ENCODE assay signal across 7 cellular contexts in the genomic region with DNA sequence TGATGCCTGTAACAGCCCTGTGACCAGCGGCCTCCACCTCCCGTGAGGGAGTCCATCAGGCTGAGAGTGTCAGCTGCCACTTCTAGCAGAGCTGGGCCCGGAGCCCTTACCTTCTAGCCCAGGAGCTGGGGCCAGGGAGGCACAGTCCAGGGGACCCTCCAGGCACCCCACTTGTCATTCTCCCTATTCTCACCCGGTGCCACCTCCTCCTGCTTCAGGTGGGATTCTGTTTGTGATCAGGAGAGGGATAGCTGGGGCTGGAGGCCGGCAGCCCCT. TPM values are rescaled to one million over a fixed set of nuclear protein-coding genes. Genes with fewer than 3 reads are reported as not detected.
DNase-seq lines count a peak whose midpoint lies in the region; ATAC-seq and TF ChIP-seq lines count a peak whose summit lies in the region.

No MANE protein-coding gene starts in this region.

- H3K4me2 ChIP-seq in HCT116 (ENCODE audit: low read length) = peak overlapping the region; percentile 94

- H3K4me1 Mint-ChIP-seq in activated CD4-positive, alpha-beta memory T cell treated with anti-CD3 and anti-CD28 coated beads for 36 hours (ENCODE audit: low read depth) = peaks cover 68% of the 10 kb centered on the region
- peaks cover 51% of the 10 kb centered on the region for H3K4me1 Mint-ChIP-seq in glutamatergic neuron (ENCODE audit: low read depth, unreplicated experiment)

- no peak for TF ChIP-seq RAD21 in HCT116 (IDR thresholded peaks at IDR 0.05; ENCODE audit: low read depth)

- BruUV-seq in HCT116 (replicated peaks; lab: Mats Ljungman, UMichigan) = no TSS peak

- no peaks in the 10 kb centered on the region for H3K27me3 ChIP-seq in HCT116 (ENCODE audit: insufficient read depth, low read length)
- no peaks in the 10 kb centered on the region for H3K27me3 ChIP-seq in spleen (replicated peaks in 1 of 7)

- TF ChIP-seq CTCF in HCT116 (IDR thresholded peaks at IDR 0.05 in 2 of 3, conservative IDR thresholded peaks at IDR 0.05 in 1 of 3; ENCODE audit: borderline replicate concordance in 1 of 3, insufficient read depth in 1 of 3, low read depth in 2 of 3, low read length in 2 of 3) (no peak), glutamatergic neuron (IDR thresholded peaks at IDR 0.05; ENCODE audit: partially characterized antibody, unreplicated experiment) (no peak), spleen (IDR thresholded peaks at IDR 0.05 in 8 of 11, conservative IDR thresholded peaks at IDR 0.05 in 3 of 11) (no peak)

- H3K4me3 Mint-ChIP-seq in activated CD4-positive, alpha-beta memory T cell treated with anti-CD3 and anti-CD28 coated beads for 36 hours = peak overlapping the region; percentile 97
- no peak overlapping the region for H3K4me3 Mint-ChIP-seq in glutamatergic neuron (ENCODE audit: unreplicated experiment)

- TF ChIP-seq POLR2A in HCT116 (IDR thresholded peaks at IDR 0.05; ENCODE audit: borderline replicate concordance, extremely low read depth, insufficient read depth, insufficient read length) (no peak), spleen (IDR thresholded peaks at IDR 0.05) (no peak)

- RAD21 ChIA-PET in HCT116 (lab: Charles Lee; ENCODE audit: low non-redundant PET in 1 of 2, low total read pairs in 2 of 2, uncharacterized antibody in 2 of 2, unreplicated experiment in 2 of 2) = no interaction called here

- peaks cover 83% of the 10 kb centered on the region for H3K79me2 ChIP-seq in HCT116 (ENCODE audit: insufficient read depth, low read length)

- H3K27ac ChIP-seq in HCT116 (ENCODE audit: low read depth, low read length) (peak overlapping the region; percentile 60), spleen (peak overlapping the region; percentile 67 to 91 (median 86))

- H3K27me3 Mint-ChIP-seq in activated CD4-positive, alpha-beta memory T cell treated with anti-CD3 and anti-CD28 coated beads for 36 hours = no peaks in the 10 kb centered on the region
- H3K27me3 Mint-ChIP-seq in glutamatergic neuron (ENCODE audit: unreplicated experiment) = peaks cover 20% of the 10 kb centered on the region

- intact Hi-C loops in HCT116 (cut with micrococcal nuclease) = loop anchor here (2.0 kb wide), 1 partner anchor 63 kb away; no protein-coding TSS in a partner anchor
- intact Hi-C loops in activated CD4-positive, alpha-beta memory T cell treated with anti-CD3 and anti-CD28 coated beads for 36 hours (cut with micrococcal nuclease) = loop anchor here (2.0 to 10.0 kb wide), 2 partner anchors 13 to 313 kb away; no protein-coding TSS in a partner anchor
- intact Hi-C loops in spleen (cut with DNase I; ENCODE audit: low total_unique reads) = no loop called here

- POLR2A ChIA-PET in HCT116 (lab: Charles Lee) = interaction anchor here (1.0 kb wide), 1 partner anchor 14 kb away, joined by 3 read pairs; no protein-coding TSS in a partner anchor
- POLR2A ChIA-PET in activated CD4-positive, alpha-beta memory T cell treated with anti-CD3 and anti-CD28 coated beads for 36 hours (lab: Charles Lee) = interaction anchor here (0.9 to 1.3 kb wide), 2 partner anchors 14 to 20 kb away, joined by 3 to 5 read pairs; no protein-coding TSS in a partner anchor

- H3K4me1 ChIP-seq in HCT116 (ENCODE audit: control insufficient read depth in 1 of 2, insufficient read depth in 2 of 2, low read length in 2 of 2) (peaks cover 30 to 50% of the 10 kb centered on the region in 2 experiments), spleen (peaks cover 55 to 90% (median 76%) of the 10 kb centered on the region in 6 donors)

- H3K36me3 Mint-ChIP-seq in activated CD4-positive, alpha-beta memory T cell treated with anti-CD3 and anti-CD28 coated beads for 36 hours = peaks cover 26% of the 10 kb centered on the region
- H3K36me3 Mint-ChIP-seq in glutamatergic neuron (ENCODE audit: unreplicated experiment) = no peaks in the 10 kb centered on the region

- DNase-seq in HCT116 (ENCODE audit: low read depth, low spot score) (no peak), glutamatergic neuron (no peak), spleen (no peak), cortex of kidney (lab: John Stamatoyannopoulos, UW) (no peak), NCI-H1092 treated with DMSO at 0.1 percent for 48 hours (lab: John Stamatoyannopoulos, UW) (no peak), occipital lobe (lab: John Stamatoyannopoulos, UW) (no peak)
- DNase-seq in activated CD4-positive, alpha-beta memory T cell treated with anti-CD3 and anti-CD28 coated beads for 36 hours = no peak

- no peak overlapping the region for H2AFZ ChIP-seq in HCT116 (ENCODE audit: low read depth, low read length, poor library complexity, severe bottlenecking)

- H3K36me3 ChIP-seq in HCT116 (ENCODE audit: control insufficient read depth in 1 of 2, insufficient read depth in 2 of 2, low read length in 2 of 2) (no peaks in the 10 kb centered on the region), spleen (peaks cover 0 to 5% (median 0%) of the 10 kb centered on the region in 6 donors)

- no peaks in the 10 kb centered on the region for H3K9me2 ChIP-seq in HCT116 (ENCODE audit: insufficient read depth)

- 79 to 92% (median 88%) methylated on average over 5 of the region's 5 CpGs for WGBS in spleen, 5 donors

- H3K4me3 ChIP-seq in HCT116 (replicated peaks in 1 of 2; ENCODE audit: low read depth in 1 of 2, low read length in 2 of 2) (peak overlapping the region; percentile 36 to 50), spleen (peak overlapping the region in 6 of 8 donors; percentile 18 to 97 (median 32))

- H3K27ac Mint-ChIP-seq in activated CD4-positive, alpha-beta memory T cell treated with anti-CD3 and anti-CD28 coated beads for 36 hours = peak overlapping the region; percentile 93
- H3K27ac Mint-ChIP-seq in glutamatergic neuron (ENCODE audit: unreplicated experiment) = peak overlapping the region; percentile 52

- H3K9me3 ChIP-seq in HCT116 (ENCODE audit: control insufficient read depth in 1 of 2, insufficient read depth in 1 of 2, low read depth in 1 of 2, low read length in 2 of 2) (no peaks in the 10 kb centered on the region), spleen (no peaks in the 10 kb centered on the region)

- CTCF ChIA-PET in HCT116 (lab: Charles Lee) = no interaction called here
- CTCF ChIA-PET in activated CD4-positive, alpha-beta memory T cell treated with anti-CD3 and anti-CD28 coated beads for 36 hours (lab: Charles Lee) = interaction anchor here (1.3 kb wide), 2 partner anchors 18 to 63 kb away, joined by 3 to 4 read pairs; no protein-coding TSS in a partner anchor

- peaks cover 10% of the 10 kb centered on the region for H3K9me3 Mint-ChIP-seq in activated CD4-positive, alpha-beta memory T cell treated with anti-CD3 and anti-CD28 coated beads for 36 hours
- H3K9me3 Mint-ChIP-seq in glutamatergic neuron (ENCODE audit: unreplicated experiment) = peaks cover 15% of the 10 kb centered on the region

- ATAC-seq in HCT116 = no peak

- no peaks in the 10 kb centered on the region for H4K20me1 ChIP-seq in HCT116 (ENCODE audit: insufficient read depth)

- H3K9ac ChIP-seq in HCT116 (ENCODE audit: low read length) = peak overlapping the region; percentile 59

TF ChIP-seq in HCT116, 20 proteins besides CTCF, POLR2A, EP300 and RAD21 (continues in another document):
- no peak for TF ChIP-seq EZH2 (IDR thresholded peaks at IDR 0.05)
- no peak for TF ChIP-seq EGR1 (IDR thresholded peaks at IDR 0.05; ENCODE audit: low read depth)
- TF ChIP-seq, protein P1, sequence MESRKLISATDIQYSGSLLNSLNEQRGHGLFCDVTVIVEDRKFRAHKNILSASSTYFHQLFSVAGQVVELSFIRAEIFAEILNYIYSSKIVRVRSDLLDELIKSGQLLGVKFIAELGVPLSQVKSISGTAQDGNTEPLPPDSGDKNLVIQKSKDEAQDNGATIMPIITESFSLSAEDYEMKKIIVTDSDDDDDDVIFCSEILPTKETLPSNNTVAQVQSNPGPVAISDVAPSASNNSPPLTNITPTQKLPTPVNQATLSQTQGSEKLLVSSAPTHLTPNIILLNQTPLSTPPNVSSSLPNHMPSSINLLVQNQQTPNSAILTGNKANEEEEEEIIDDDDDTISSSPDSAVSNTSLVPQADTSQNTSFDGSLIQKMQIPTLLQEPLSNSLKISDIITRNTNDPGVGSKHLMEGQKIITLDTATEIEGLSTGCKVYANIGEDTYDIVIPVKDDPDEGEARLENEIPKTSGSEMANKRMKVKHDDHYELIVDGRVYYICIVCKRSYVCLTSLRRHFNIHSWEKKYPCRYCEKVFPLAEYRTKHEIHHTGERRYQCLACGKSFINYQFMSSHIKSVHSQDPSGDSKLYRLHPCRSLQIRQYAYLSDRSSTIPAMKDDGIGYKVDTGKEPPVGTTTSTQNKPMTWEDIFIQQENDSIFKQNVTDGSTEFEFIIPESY (IDR thresholded peaks at IDR 0.05; ENCODE audit: extremely low read depth, insufficient replicate concordance, low read length) = no peak
- TF ChIP-seq SP1 (IDR thresholded peaks at IDR 0.05; ENCODE audit: low read depth) = no peak
- no peak for TF ChIP-seq JUND (IDR thresholded peaks at IDR 0.05)
- TF ChIP-seq, protein P2, sequence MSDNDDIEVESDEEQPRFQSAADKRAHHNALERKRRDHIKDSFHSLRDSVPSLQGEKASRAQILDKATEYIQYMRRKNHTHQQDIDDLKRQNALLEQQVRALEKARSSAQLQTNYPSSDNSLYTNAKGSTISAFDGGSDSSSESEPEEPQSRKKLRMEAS (IDR thresholded peaks at IDR 0.05) = no peak
- no peak for TF ChIP-seq SIN3A (IDR thresholded peaks at IDR 0.05; ENCODE audit: low read depth)
- TF ChIP-seq ZNF274 (IDR thresholded peaks at IDR 0.05; ENCODE audit: low read depth, low read length) = no peak
- no peak for TF ChIP-seq POLR2AphosphoS5 (IDR thresholded peaks at IDR 0.05; ENCODE audit: low read depth, low read length)
- no peak for TF ChIP-seq ELF1 (IDR thresholded peaks at IDR 0.05; ENCODE audit: borderline replicate concordance, low read depth)
- no peak for TF ChIP-seq CEBPB (IDR thresholded peaks at IDR 0.05; ENCODE audit: low read depth)
- no peak for TF ChIP-seq FOSL1 (IDR thresholded peaks at IDR 0.05; ENCODE audit: low read depth)
- TF ChIP-seq ZFX (IDR thresholded peaks at IDR 0.05) = no peak
- no peak for TF ChIP-seq SRF (IDR thresholded peaks at IDR 0.05; ENCODE audit: low read depth)

RNA-seq across cellular contexts. Expression of a gene that starts 4.1 kb away (rescaled TPM):
- total RNA-seq in HCT116 (2021; ENCODE audit: unreplicated experiment) (18.6 TPM), glutamatergic neuron (ENCODE audit: unreplicated experiment) (15.2 TPM), spleen (10 to 100 TPM; 35.9 to 52.8 (median 52.0) TPM), occipital lobe (14.2 TPM)
- 14.8 and 15.2 TPM in 2 replicates for polyA plus RNA-seq in HCT116 (2012)
- 10 to 100 TPM; 45.9 to 49.3 TPM for total RNA-seq in activated CD4-positive, alpha-beta memory T cell treated with anti-CD3 and anti-CD28 coated beads for 36 hours
- polyA plus RNA-seq in spleen = 10 to 100 TPM; 11.7 to 17.2 (median 12.1) TPM

RNA-seq across cellular contexts. Expression of a gene that starts 50.8 kb away (rescaled TPM):
- total RNA-seq in HCT116 (2021; ENCODE audit: unreplicated experiment) (not detected), glutamatergic neuron (ENCODE audit: unreplicated experiment) (not detected), spleen (not detected), occipital lobe (not detected)
- polyA plus RNA-seq in HCT116 (2012) = not detected in 2 replicates
- total RNA-seq in activated CD4-positive, alpha-beta memory T cell treated with anti-CD3 and anti-CD28 coated beads for 36 hours = not detected
- polyA plus RNA-seq in spleen = under 1 TPM in 1 of 3 donors, not detected in 2; 0.05 TPM
